Comparison of ENCODE assay signal across 8 cellular contexts in the genomic region with DNA sequence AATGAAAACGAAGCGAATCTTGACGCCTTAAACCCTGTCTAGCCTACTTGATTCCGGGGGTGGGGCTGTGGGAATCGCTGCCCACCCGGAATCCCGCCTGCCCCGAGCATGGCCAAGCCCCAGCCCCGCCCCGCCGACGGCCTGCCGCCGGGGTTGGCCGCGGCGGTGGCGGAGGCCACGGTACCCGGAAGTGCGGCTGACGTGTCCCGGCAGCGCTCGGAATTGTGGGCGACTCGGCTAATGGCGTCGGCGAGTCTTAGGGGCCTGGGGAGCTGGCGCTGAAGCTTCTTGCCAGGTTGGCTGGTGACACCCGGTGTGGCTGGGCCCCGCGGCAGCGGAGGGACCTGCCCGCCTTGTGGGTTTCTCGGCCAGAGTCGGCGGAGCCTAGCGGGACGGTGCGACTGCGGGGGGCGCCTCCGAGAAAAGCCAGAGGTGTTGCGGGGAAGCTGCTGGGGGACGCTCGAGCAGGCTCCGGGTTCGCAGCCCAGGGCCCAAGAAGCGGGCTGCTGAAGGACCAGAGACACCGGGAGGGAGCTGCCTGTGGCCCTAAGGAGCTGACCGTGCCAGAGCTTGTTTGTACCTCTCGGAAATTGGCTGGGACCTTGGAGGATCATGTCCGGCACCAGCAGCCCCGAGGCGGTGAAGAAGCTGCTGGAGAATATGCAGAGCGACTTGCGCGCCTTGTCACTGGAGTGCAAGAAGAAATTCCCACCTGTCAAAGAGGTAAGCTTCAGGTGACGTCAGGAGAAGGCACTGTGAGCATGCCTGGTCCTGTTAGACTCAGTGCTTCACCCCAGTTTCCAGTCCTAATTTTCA. TPM values are rescaled to one million over a fixed set of nuclear protein-coding genes. Genes with fewer than 3 reads are reported as not detected.
DNase-seq lines count a peak whose midpoint lies in the region; ATAC-seq and TF ChIP-seq lines count a peak whose summit lies in the region.

A gene with protein sequence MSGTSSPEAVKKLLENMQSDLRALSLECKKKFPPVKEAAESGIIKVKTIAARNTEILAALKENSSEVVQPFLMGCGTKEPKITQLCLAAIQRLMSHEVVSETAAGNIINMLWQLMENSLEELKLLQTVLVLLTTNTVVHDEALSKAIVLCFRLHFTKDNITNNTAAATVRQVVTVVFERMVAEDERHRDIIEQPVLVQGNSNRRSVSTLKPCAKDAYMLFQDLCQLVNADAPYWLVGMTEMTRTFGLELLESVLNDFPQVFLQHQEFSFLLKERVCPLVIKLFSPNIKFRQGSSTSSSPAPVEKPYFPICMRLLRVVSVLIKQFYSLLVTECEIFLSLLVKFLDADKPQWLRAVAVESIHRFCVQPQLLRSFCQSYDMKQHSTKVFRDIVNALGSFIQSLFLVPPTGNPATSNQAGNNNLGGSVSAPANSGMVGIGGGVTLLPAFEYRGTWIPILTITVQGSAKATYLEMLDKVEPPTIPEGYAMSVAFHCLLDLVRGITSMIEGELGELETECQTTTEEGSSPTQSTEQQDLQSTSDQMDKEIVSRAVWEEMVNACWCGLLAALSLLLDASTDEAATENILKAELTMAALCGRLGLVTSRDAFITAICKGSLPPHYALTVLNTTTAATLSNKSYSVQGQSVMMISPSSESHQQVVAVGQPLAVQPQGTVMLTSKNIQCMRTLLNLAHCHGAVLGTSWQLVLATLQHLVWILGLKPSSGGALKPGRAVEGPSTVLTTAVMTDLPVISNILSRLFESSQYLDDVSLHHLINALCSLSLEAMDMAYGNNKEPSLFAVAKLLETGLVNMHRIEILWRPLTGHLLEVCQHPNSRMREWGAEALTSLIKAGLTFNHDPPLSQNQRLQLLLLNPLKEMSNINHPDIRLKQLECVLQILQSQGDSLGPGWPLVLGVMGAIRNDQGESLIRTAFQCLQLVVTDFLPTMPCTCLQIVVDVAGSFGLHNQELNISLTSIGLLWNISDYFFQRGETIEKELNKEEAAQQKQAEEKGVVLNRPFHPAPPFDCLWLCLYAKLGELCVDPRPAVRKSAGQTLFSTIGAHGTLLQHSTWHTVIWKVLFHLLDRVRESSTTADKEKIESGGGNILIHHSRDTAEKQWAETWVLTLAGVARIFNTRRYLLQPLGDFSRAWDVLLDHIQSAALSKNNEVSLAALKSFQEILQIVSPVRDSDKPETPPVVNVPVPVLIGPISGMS (N-terminal part only) (plus strand): TSS at position 231 of the 816 bp plus-strand sequence. CDS start 382 bp downstream, at position 613.

- H2BK5ac ChIP-seq in mesendoderm (ENCODE audit: low read length): no peak within 1 kb of the TSS

- H4K8ac ChIP-seq in mesendoderm (ENCODE audit: low read depth, low read length): no peak within 1 kb of the TSS

- peak within 1 kb of the TSS; percentile 95 for H3K4me3 ChIP-seq in mesendoderm (ENCODE audit: low read length)

- no peak within 1 kb of the TSS for H3K23ac ChIP-seq in mesendoderm (ENCODE audit: low read length)

- no peak within 1 kb of the TSS for H3K27ac ChIP-seq in mesendoderm (ENCODE audit: low read depth, low read length)

- ATAC-seq in effector memory CD8-positive, alpha-beta T cell (replicated peaks): peak; percentile 96

- peaks cover 11% of the 10 kb centered on the region for H3K79me2 ChIP-seq in mesendoderm (ENCODE audit: control insufficient read depth, insufficient read depth, low read length)

- H3K27me3 ChIP-seq in mesendoderm (ENCODE audit: insufficient read depth, low read length, poor library complexity): no peaks in the 10 kb centered on the region

- H3K4me3 Mint-ChIP-seq in effector memory CD8-positive, alpha-beta T cell: peak within 1 kb of the TSS; percentile 97 to 98

- WGBS in mesendoderm (ENCODE audit: extremely low coverage, insufficient coverage, low lambda C conversion rate): no CpG with 5 or more reads among the region's 61 CpGs

- no peaks in the 10 kb centered on the region for H3K27me3 Mint-ChIP-seq in effector memory CD8-positive, alpha-beta T cell

- peak within 1 kb of the TSS; percentile 10 for H3K4ac ChIP-seq in mesendoderm (ENCODE audit: low read depth, low read length)

- no peak within 1 kb of the TSS for H2BK120ac ChIP-seq in mesendoderm (ENCODE audit: low read depth, low read length)

- peak within 1 kb of the TSS; percentile 62 for H3K18ac ChIP-seq in mesendoderm (ENCODE audit: low read length)

- peak within 1 kb of the TSS; percentile 91 for H3K56ac ChIP-seq in mesendoderm (ENCODE audit: low read length)

- H2BK15ac ChIP-seq in mesendoderm (replicated peaks; ENCODE audit: low read depth): no peak within 1 kb of the TSS

- H3K27ac Mint-ChIP-seq in effector memory CD8-positive, alpha-beta T cell: peak within 1 kb of the TSS; percentile 97

- DNase-seq in COLO668 (lab: John Stamatoyannopoulos, UW; ENCODE audit: unreplicated experiment): peak; percentile 95
- peak; percentile 97 for DNase-seq in GM20000 (ENCODE audit: low spot score)
- peak; percentile 39 for DNase-seq in HS-5 (ENCODE audit: low read depth)
- DNase-seq in NOMO-1 treated with DMSO at 0.1 percent for 48 hours (lab: John Stamatoyannopoulos, UW; ENCODE audit: unreplicated experiment): peak; percentile 73
- DNase-seq in activated CD8-positive, alpha-beta memory T cell treated with anti-CD3 and anti-CD28 coated beads for 48 hours (ENCODE audit: low read depth in 2 of 3, low spot score in 2 of 3): peak; percentile 67 to 76 (median 68)
- peak; percentile 84 to 85 (median 84) for DNase-seq in effector memory CD8-positive, alpha-beta T cell
- DNase-seq in mesendoderm: peak; percentile 90
- DNase-seq in stimulated activated CD8-positive, alpha-beta memory T cell treated with anti-CD3 and anti-CD28 coated beads, Interleukin-12 subunit alpha, Interleukin-12 subunit beta, amount 100 ng/mL, for 4 hours (ENCODE audit: low read depth): peak; percentile 84

- H3K4me2 ChIP-seq in mesendoderm (ENCODE audit: low read length): peak within 1 kb of the TSS; percentile 68

- H4K5ac ChIP-seq in mesendoderm (ENCODE audit: low read length): no peak within 1 kb of the TSS

- H2AK5ac ChIP-seq in mesendoderm (ENCODE audit: low read length): no peak within 1 kb of the TSS

- H3K9me3 Mint-ChIP-seq in effector memory CD8-positive, alpha-beta T cell: peaks cover 0 to 3% of the 10 kb centered on the region in 2 donors

- peaks cover 6% of the 10 kb centered on the region for H3K36me3 Mint-ChIP-seq in effector memory CD8-positive, alpha-beta T cell (ENCODE audit: insufficient read depth)

- H3K4me1 Mint-ChIP-seq in effector memory CD8-positive, alpha-beta T cell (ENCODE audit: low read depth in 2 of 2): peaks cover 12 to 17% of the 10 kb centered on the region in 2 donors

- H3K9ac ChIP-seq in mesendoderm (ENCODE audit: low read length): peak within 1 kb of the TSS; percentile 88

- no peaks in the 10 kb centered on the region for H3K4me1 ChIP-seq in mesendoderm (ENCODE audit: control insufficient read depth, low read depth, low read length)

- no peak for TF ChIP-seq CTCF in GM20000 (IDR thresholded peaks at IDR 0.05; ENCODE audit: extremely low read depth, missing control alignments)

- peaks cover 4% of the 10 kb centered on the region for H3K79me1 ChIP-seq in mesendoderm (ENCODE audit: low read length)

- no peaks in the 10 kb centered on the region for H3K36me3 ChIP-seq in mesendoderm (ENCODE audit: control insufficient read depth, insufficient read depth, low read length)

RNA-seq across cellular contexts. Expression of the gene that starts here (rescaled TPM):
- 6.7 TPM for polyA plus RNA-seq in mesendoderm (2013, experiment 1 of 2)
- 6.4 TPM for polyA plus RNA-seq in mesendoderm (2013, experiment 2 of 2)

Comparison
In these comparisons a context has a peak if more than half of its experiments do, and no peak if none do; other contexts are left out.
1. DNase-seq: peak in every context shown above with its lines; median percentile 97 in GM20000; 95 in COLO668; 90 in mesendoderm; 84 in effector memory CD8-positive, alpha-beta T cell; 84 in stimulated activated CD8-positive, alpha-beta memory T cell treated with anti-CD3 and anti-CD28 coated beads, Interleukin-12 subunit alpha, Interleukin-12 subunit beta, amount 100 ng/mL, for 4 hours; 73 in NOMO-1 treated with DMSO at 0.1 percent for 48 hours; 68 in activated CD8-positive, alpha-beta memory T cell treated with anti-CD3 and anti-CD28 coated beads for 48 hours; 39 in HS-5.